In genomic region chr1:98045211-98046030, GRCh38 we compare ENCODE assay signal across 8 cellular contexts.
DNase-seq lines count a peak whose midpoint lies in the region; ATAC-seq and TF ChIP-seq lines count a peak whose summit lies in the region.

No MANE protein-coding gene starts in this region.

- no peak for TF ChIP-seq POLR2A in tibial nerve (IDR thresholded peaks at IDR 0.05)

- TF ChIP-seq CTCF in cardiac fibroblast (IDR thresholded peaks at IDR 0.05; ENCODE audit: low read depth, low read length) = no peak
- TF ChIP-seq CTCF in left lung (IDR thresholded peaks at IDR 0.05) = no peak
- no peak for TF ChIP-seq CTCF in tibial nerve (IDR thresholded peaks at IDR 0.05)

- DNase-seq in AG20443 (ENCODE audit: low spot score) (peak; percentile 73), LHCN-M2 (ENCODE audit: low read depth) (peak; percentile 54), cardiac fibroblast (ENCODE audit: low read depth in 2 of 2) (peak; percentile 73 to 83), left lung (peak in 1 of 2 donors; percentile 77), tibial nerve (ENCODE audit: low spot score in 2 of 2) (no peak), activated gamma-delta T cell (lab: John Stamatoyannopoulos, UW) (no peak)

- ATAC-seq in left lung (peak; percentile 49), GM21528 (IDR thresholded peaks at IDR 0.05; ENCODE audit: low FRiP score, unreplicated experiment) (no peak), GM18907 (IDR thresholded peaks at IDR 0.05; ENCODE audit: unreplicated experiment) (no peak)

- no peak for TF ChIP-seq EP300 in tibial nerve (IDR thresholded peaks at IDR 0.05)

- H3K4me3 ChIP-seq in cardiac fibroblast (replicated peaks in 1 of 2; ENCODE audit: low read depth in 2 of 2, low read length in 2 of 2) (peak overlapping the region; percentile 86 to 90), left lung (peak overlapping the region; percentile 33 to 51), tibial nerve (peak overlapping the region; percentile 15 to 65 (median 48))

- H3K27me3 ChIP-seq in left lung (peaks cover 78 to 87% of the 10 kb centered on the region in 2 donors), tibial nerve (peaks cover 0 to 80% of the 10 kb centered on the region in 2 donors)

- H3K27ac ChIP-seq in left lung (no peak overlapping the region), tibial nerve (no peak overlapping the region)

- intact Hi-C loops in left lung (cut with DNase I) = no loop called here

- H3K4me1 ChIP-seq in left lung = peaks cover 19 to 20% of the 10 kb centered on the region in 2 donors
- peaks cover 0 to 38% (median 11%) of the 10 kb centered on the region in 4 donors for H3K4me1 ChIP-seq in tibial nerve

- 1 to 2% methylated on average over 39 to 47 of the region's 70 CpGs for WGBS in tibial nerve, 2 donors

- H3K36me3 ChIP-seq in left lung = no peaks in the 10 kb centered on the region
- H3K36me3 ChIP-seq in tibial nerve = no peaks in the 10 kb centered on the region

- no peaks in the 10 kb centered on the region for H3K9me3 ChIP-seq in left lung
- H3K9me3 ChIP-seq in tibial nerve = no peaks in the 10 kb centered on the region

Comparison
In these comparisons a context has a peak if more than half of its experiments do, and no peak if none do; other contexts are left out.
1. DNase-seq: peak in AG20443 (single experiment), LHCN-M2 (single experiment) and cardiac fibroblast (2 of 2); none in tibial nerve (0 of 2) and activated gamma-delta T cell (single experiment).
2. Peak in every context shown above with its lines, with median percentiles within 50 percentile points of each other: H3K4me3 ChIP-seq.